ENCODE assay signal across 2 cellular contexts in the genomic region with DNA sequence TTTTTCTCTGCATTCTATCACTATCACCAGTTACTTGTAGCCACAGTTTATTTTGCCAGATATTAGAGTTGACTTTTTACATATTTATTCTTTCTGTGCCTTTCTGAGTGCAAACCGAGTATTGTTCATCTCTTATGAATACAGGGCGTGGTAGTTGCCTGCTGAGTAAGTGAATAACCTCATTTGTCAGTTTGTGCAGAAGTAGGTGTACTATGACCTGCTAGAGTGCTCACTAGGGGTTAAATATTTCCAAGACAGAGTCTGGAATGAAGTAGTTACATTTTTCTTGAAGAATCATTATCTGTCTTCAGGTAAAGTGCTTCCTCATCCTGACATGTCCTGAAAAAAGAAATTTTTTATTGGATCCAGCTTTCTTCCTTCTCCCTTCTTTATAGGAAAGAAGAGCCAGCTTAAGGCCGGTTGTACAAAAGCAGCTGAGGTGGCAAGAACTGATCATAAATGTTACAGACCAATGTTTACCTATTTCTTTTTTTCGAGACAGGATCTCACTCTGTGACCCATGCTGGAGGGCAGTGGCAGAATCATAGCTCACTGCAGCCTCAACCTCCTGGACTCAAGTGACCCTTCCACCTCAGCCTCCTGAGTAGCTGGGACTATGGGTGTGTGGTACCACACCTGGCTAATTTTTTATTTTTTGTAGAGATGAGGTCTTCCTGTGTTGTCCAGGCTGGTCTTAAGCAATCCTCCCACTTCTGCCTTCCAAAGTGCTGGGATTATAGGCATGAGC.
TF ChIP-seq lines count a peak whose summit lies in the region.

No MANE protein-coding gene starts in this region.

TF ChIP-seq in A549, 52 proteins besides CTCF, POLR2A, EP300 and RAD21 (continued from another document and continues in another):
- TF ChIP-seq, protein P1, sequence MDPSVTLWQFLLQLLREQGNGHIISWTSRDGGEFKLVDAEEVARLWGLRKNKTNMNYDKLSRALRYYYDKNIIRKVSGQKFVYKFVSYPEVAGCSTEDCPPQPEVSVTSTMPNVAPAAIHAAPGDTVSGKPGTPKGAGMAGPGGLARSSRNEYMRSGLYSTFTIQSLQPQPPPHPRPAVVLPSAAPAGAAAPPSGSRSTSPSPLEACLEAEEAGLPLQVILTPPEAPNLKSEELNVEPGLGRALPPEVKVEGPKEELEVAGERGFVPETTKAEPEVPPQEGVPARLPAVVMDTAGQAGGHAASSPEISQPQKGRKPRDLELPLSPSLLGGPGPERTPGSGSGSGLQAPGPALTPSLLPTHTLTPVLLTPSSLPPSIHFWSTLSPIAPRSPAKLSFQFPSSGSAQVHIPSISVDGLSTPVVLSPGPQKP (IDR thresholded peaks at IDR 0.05; ENCODE audit: low read depth, low read length), result no peak
- TF ChIP-seq RCOR1 (IDR thresholded peaks at IDR 0.05; ENCODE audit: low read depth, low read length) (no peak), RARB (CRISPR knock-in tag; IDR thresholded peaks at IDR 0.05) (no peak), EHF (CRISPR knock-in tag; IDR thresholded peaks at IDR 0.05) (no peak), EHMT2 (IDR thresholded peaks at IDR 0.05; ENCODE audit: low read depth) (no peak), HOXB5 (CRISPR knock-in tag; IDR thresholded peaks at IDR 0.05) (no peak), TP53 (CRISPR knock-in tag; IDR thresholded peaks at IDR 0.05) (no peak), ESRRA (IDR thresholded peaks at IDR 0.05; ENCODE audit: borderline replicate concordance, low read length) (no peak), NR3C1 (IDR thresholded peaks at IDR 0.05) (no peak), SREBF2 (IDR thresholded peaks at IDR 0.05) (no peak), POLR2AphosphoS2 (conservative IDR thresholded peaks at IDR 0.05; ENCODE audit: low read length) (no peak), SMC3 (IDR thresholded peaks at IDR 0.05) (0 out of 3 replicates have a peak, but pooled peaks have one; percentile 15), FOSB (CRISPR knock-in tag; IDR thresholded peaks at IDR 0.05) (no peak), BHLHE40 (IDR thresholded peaks at IDR 0.05; ENCODE audit: low read depth, low read length) (no peak), KDM1A (IDR thresholded peaks at IDR 0.05; ENCODE audit: low read depth) (no peak), KDM5A (IDR thresholded peaks at IDR 0.05) (no peak), GATA3 (IDR thresholded peaks at IDR 0.05; ENCODE audit: borderline replicate concordance) (peak; percentile 51; the same call in 1 of the 2 replicates), MAFK (IDR thresholded peaks at IDR 0.05; ENCODE audit: partially characterized antibody) (peak; percentile 89), CHD2 (IDR thresholded peaks at IDR 0.05; ENCODE audit: low read length, partially characterized antibody) (no peak)
- TF ChIP-seq, protein P2, sequence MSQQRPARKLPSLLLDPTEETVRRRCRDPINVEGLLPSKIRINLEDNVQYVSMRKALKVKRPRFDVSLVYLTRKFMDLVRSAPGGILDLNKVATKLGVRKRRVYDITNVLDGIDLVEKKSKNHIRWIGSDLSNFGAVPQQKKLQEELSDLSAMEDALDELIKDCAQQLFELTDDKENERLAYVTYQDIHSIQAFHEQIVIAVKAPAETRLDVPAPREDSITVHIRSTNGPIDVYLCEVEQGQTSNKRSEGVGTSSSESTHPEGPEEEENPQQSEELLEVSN (IDR thresholded peaks at IDR 0.05; ENCODE audit: borderline replicate concordance, low read depth), result no peak
- TF ChIP-seq, protein P3, sequence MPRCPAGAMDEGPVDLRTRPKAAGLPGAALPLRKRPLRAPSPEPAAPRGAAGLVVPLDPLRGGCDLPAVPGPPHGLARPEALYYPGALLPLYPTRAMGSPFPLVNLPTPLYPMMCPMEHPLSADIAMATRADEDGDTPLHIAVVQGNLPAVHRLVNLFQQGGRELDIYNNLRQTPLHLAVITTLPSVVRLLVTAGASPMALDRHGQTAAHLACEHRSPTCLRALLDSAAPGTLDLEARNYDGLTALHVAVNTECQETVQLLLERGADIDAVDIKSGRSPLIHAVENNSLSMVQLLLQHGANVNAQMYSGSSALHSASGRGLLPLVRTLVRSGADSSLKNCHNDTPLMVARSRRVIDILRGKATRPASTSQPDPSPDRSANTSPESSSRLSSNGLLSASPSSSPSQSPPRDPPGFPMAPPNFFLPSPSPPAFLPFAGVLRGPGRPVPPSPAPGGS (IDR thresholded peaks at IDR 0.05), result no peak
- TF ChIP-seq, protein P4, sequence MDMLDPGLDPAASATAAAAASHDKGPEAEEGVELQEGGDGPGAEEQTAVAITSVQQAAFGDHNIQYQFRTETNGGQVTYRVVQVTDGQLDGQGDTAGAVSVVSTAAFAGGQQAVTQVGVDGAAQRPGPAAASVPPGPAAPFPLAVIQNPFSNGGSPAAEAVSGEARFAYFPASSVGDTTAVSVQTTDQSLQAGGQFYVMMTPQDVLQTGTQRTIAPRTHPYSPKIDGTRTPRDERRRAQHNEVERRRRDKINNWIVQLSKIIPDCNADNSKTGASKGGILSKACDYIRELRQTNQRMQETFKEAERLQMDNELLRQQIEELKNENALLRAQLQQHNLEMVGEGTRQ (IDR thresholded peaks at IDR 0.05), result no peak
- TF ChIP-seq, protein P5, sequence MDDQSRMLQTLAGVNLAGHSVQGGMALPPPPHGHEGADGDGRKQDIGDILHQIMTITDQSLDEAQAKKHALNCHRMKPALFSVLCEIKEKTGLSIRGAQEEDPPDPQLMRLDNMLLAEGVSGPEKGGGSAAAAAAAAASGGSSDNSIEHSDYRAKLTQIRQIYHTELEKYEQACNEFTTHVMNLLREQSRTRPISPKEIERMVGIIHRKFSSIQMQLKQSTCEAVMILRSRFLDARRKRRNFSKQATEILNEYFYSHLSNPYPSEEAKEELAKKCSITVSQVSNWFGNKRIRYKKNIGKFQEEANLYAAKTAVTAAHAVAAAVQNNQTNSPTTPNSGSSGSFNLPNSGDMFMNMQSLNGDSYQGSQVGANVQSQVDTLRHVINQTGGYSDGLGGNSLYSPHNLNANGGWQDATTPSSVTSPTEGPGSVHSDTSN (IDR thresholded peaks at IDR 0.05), result no peak
- TF ChIP-seq, protein P6, sequence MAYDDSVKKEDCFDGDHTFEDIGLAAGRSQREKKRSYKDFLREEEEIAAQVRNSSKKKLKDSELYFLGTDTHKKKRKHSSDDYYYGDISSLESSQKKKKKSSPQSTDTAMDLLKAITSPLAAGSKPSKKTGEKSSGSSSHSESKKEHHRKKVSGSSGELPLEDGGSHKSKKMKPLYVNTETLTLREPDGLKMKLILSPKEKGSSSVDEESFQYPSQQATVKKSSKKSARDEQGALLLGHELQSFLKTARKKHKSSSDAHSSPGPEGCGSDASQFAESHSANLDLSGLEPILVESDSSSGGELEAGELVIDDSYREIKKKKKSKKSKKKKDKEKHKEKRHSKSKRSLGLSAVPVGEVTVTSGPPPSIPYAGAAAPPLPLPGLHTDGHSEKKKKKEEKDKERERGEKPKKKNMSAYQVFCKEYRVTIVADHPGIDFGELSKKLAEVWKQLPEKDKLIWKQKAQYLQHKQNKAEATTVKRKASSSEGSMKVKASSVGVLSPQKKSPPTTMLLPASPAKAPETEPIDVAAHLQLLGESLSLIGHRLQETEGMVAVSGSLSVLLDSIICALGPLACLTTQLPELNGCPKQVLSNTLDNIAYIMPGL (CRISPR knock-in tag; IDR thresholded peaks at IDR 0.05; ENCODE audit: borderline replicate concordance), result no peak
- TF ChIP-seq, protein P7, sequence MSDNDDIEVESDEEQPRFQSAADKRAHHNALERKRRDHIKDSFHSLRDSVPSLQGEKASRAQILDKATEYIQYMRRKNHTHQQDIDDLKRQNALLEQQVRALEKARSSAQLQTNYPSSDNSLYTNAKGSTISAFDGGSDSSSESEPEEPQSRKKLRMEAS (IDR thresholded peaks at IDR 0.05), result no peak

TF ChIP-seq in WTC11, 78 proteins besides CTCF, POLR2A, EP300 and RAD21 (continued from another document):
- TF ChIP-seq, protein P8, sequence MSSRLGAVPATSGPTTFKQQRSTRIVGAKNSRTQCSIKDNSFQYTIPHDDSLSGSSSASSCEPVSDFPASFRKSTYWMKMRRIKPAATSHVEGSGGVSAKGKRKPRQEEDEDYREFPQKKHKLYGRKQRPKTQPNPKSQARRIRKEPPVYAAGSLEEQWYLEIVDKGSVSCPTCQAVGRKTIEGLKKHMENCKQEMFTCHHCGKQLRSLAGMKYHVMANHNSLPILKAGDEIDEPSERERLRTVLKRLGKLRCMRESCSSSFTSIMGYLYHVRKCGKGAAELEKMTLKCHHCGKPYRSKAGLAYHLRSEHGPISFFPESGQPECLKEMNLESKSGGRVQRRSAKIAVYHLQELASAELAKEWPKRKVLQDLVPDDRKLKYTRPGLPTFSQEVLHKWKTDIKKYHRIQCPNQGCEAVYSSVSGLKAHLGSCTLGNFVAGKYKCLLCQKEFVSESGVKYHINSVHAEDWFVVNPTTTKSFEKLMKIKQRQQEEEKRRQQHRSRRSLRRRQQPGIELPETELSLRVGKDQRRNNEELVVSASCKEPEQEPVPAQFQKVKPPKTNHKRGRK (CRISPR knock-in tag; IDR thresholded peaks at IDR 0.05; ENCODE audit: borderline replicate concordance), result no peak
- TF ChIP-seq, protein P9, sequence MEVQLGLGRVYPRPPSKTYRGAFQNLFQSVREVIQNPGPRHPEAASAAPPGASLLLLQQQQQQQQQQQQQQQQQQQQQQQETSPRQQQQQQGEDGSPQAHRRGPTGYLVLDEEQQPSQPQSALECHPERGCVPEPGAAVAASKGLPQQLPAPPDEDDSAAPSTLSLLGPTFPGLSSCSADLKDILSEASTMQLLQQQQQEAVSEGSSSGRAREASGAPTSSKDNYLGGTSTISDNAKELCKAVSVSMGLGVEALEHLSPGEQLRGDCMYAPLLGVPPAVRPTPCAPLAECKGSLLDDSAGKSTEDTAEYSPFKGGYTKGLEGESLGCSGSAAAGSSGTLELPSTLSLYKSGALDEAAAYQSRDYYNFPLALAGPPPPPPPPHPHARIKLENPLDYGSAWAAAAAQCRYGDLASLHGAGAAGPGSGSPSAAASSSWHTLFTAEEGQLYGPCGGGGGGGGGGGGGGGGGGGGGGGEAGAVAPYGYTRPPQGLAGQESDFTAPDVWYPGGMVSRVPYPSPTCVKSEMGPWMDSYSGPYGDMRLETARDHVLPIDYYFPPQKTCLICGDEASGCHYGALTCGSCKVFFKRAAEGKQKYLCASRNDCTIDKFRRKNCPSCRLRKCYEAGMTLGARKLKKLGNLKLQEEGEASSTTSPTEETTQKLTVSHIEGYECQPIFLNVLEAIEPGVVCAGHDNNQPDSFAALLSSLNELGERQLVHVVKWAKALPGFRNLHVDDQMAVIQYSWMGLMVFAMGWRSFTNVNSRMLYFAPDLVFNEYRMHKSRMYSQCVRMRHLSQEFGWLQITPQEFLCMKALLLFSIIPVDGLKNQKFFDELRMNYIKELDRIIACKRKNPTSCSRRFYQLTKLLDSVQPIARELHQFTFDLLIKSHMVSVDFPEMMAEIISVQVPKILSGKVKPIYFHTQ (CRISPR knock-in tag; IDR thresholded peaks at IDR 0.05), result no peak
- TF ChIP-seq SMAD4 (CRISPR knock-in tag; IDR thresholded peaks at IDR 0.05) (no peak), IRF2 (CRISPR knock-in tag; IDR thresholded peaks at IDR 0.05; ENCODE audit: borderline replicate concordance, low read depth) (no peak), MYBL2 (CRISPR knock-in tag; IDR thresholded peaks at IDR 0.05) (no peak), TP53 (CRISPR knock-in tag; IDR thresholded peaks at IDR 0.05) (no peak), ETV6 (CRISPR knock-in tag; IDR thresholded peaks at IDR 0.05) (no peak), GRHL2 (CRISPR knock-in tag; IDR thresholded peaks at IDR 0.05; ENCODE audit: insufficient replicate concordance, severe bottlenecking) (no peak)
- TF ChIP-seq, protein P10, sequence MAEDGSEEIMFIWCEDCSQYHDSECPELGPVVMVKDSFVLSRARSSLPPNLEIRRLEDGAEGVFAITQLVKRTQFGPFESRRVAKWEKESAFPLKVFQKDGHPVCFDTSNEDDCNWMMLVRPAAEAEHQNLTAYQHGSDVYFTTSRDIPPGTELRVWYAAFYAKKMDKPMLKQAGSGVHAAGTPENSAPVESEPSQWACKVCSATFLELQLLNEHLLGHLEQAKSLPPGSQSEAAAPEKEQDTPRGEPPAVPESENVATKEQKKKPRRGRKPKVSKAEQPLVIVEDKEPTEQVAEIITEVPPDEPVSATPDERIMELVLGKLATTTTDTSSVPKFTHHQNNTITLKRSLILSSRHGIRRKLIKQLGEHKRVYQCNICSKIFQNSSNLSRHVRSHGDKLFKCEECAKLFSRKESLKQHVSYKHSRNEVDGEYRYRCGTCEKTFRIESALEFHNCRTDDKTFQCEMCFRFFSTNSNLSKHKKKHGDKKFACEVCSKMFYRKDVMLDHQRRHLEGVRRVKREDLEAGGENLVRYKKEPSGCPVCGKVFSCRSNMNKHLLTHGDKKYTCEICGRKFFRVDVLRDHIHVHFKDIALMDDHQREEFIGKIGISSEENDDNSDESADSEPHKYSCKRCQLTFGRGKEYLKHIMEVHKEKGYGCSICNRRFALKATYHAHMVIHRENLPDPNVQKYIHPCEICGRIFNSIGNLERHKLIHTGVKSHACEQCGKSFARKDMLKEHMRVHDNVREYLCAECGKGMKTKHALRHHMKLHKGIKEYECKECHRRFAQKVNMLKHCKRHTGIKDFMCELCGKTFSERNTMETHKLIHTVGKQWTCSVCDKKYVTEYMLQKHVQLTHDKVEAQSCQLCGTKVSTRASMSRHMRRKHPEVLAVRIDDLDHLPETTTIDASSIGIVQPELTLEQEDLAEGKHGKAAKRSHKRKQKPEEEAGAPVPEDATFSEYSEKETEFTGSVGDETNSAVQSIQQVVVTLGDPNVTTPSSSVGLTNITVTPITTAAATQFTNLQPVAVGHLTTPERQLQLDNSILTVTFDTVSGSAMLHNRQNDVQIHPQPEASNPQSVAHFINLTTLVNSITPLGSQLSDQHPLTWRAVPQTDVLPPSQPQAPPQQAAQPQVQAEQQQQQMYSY (CRISPR knock-in tag; IDR thresholded peaks at IDR 0.05), result no peak
- TF ChIP-seq, protein P11, sequence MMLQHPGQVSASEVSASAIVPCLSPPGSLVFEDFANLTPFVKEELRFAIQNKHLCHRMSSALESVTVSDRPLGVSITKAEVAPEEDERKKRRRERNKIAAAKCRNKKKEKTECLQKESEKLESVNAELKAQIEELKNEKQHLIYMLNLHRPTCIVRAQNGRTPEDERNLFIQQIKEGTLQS (CRISPR knock-in tag; conservative IDR thresholded peaks at IDR 0.05), result no peak
- TF ChIP-seq, protein P4 (CRISPR knock-in tag; IDR thresholded peaks at IDR 0.05), result no peak
- TF ChIP-seq, protein P12, sequence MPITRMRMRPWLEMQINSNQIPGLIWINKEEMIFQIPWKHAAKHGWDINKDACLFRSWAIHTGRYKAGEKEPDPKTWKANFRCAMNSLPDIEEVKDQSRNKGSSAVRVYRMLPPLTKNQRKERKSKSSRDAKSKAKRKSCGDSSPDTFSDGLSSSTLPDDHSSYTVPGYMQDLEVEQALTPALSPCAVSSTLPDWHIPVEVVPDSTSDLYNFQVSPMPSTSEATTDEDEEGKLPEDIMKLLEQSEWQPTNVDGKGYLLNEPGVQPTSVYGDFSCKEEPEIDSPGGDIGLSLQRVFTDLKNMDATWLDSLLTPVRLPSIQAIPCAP (CRISPR knock-in tag; IDR thresholded peaks at IDR 0.05), result no peak
- TF ChIP-seq, protein P7 (CRISPR knock-in tag; IDR thresholded peaks at IDR 0.05), result no peak
- TF ChIP-seq, protein P13, sequence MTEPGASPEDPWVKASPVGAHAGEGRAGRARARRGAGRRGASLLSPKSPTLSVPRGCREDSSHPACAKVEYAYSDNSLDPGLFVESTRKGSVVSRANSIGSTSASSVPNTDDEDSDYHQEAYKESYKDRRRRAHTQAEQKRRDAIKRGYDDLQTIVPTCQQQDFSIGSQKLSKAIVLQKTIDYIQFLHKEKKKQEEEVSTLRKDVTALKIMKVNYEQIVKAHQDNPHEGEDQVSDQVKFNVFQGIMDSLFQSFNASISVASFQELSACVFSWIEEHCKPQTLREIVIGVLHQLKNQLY (CRISPR knock-in tag; IDR thresholded peaks at IDR 0.05), result no peak
